In genomic region chr3:83496459-83496858, GRCh38 we compare ENCODE assay signal across 20 cellular contexts.
"Had no signal": no experiment of that assay in that cellular context is flagged by ENCODE, and none has a peak within 500 bp of the region (broad histone marks: within the 10 kb centered on the region; RNA-seq: fewer than 3 reads in every experiment).

No MANE protein-coding gene starts in this region.

- DNase-seq: KBM-7, MV-4-11, NCI-H1048, NCI-H1105, NCI-H1417, NCI-H1436 treated with DMSO at 0.1 percent for 48 hours, NCI-H1694, NCI-H187 treated with DMSO at 0.1 percent for 48 hours, NCI-H2029 treated with DMSO at 0.1 percent for 48 hours, NCI-H2171 treated with DMSO at 0.1 percent for 48 hours, NCI-H345, NCI-H446 treated with DMSO at 0.1 percent for 48 hours, NCI-H510A treated with DMSO at 0.1 percent for 48 hours, NCI-H526 treated with DMSO at 0.1 percent for 48 hours, NCI-H774, SHP77 had no signal

- H3K27ac ChIP-seq: RWPE1 had no signal

- ATAC-seq: Panc1, PC-3, SK-N-SH treated with all-trans-retinoic acid at 6 μM for 48 hours had no signal
